Comparison of ENCODE assay signal across 2 cellular contexts in genomic region chr10:22620140-22620857, GRCh38.
A peak's percentile ranks its signal among the peaks of the same experiment; 100 is the strongest.
TF ChIP-seq lines count a peak whose summit lies in the region.

No MANE protein-coding gene starts in this region.

TF ChIP-seq in A549, 52 proteins besides CTCF, POLR2A, EP300 and RAD21 (continued from another document):
- peak; percentile 60; the same call in 1 of the 2 replicates for TF ChIP-seq MAX (IDR thresholded peaks at IDR 0.05)
- no peak for TF ChIP-seq POLR2AphosphoS2 (conservative IDR thresholded peaks at IDR 0.05; ENCODE audit: low read length)
- TF ChIP-seq RARB (CRISPR knock-in tag; IDR thresholded peaks at IDR 0.05), result no peak
- TF ChIP-seq NPAS2 (CRISPR knock-in tag; IDR thresholded peaks at IDR 0.05; ENCODE audit: borderline replicate concordance), result no peak
- TF ChIP-seq CHD2 (IDR thresholded peaks at IDR 0.05; ENCODE audit: low read length, partially characterized antibody), result no peak
- TF ChIP-seq, protein P1, sequence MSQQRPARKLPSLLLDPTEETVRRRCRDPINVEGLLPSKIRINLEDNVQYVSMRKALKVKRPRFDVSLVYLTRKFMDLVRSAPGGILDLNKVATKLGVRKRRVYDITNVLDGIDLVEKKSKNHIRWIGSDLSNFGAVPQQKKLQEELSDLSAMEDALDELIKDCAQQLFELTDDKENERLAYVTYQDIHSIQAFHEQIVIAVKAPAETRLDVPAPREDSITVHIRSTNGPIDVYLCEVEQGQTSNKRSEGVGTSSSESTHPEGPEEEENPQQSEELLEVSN (IDR thresholded peaks at IDR 0.05; ENCODE audit: borderline replicate concordance, low read depth), result no peak
- no peak for TF ChIP-seq EHF (CRISPR knock-in tag; IDR thresholded peaks at IDR 0.05)
- TF ChIP-seq HOXB13 (CRISPR knock-in tag; IDR thresholded peaks at IDR 0.05; ENCODE audit: low read depth), result no peak
- TF ChIP-seq HOXB5 (CRISPR knock-in tag; IDR thresholded peaks at IDR 0.05), result no peak
- TF ChIP-seq BCL3 (IDR thresholded peaks at IDR 0.05), result no peak
- TF ChIP-seq FOXS1 (CRISPR knock-in tag; IDR thresholded peaks at IDR 0.05), result peak; percentile 88; the same call in 1 of the 2 replicates
- 0 out of 2 replicates have a peak, but pooled peaks have one; percentile 18 for TF ChIP-seq PBX3 (IDR thresholded peaks at IDR 0.05)
- no peak for TF ChIP-seq CBX8 (IDR thresholded peaks at IDR 0.05)
- peak; percentile 56 for TF ChIP-seq FOSL2 (IDR thresholded peaks at IDR 0.05)
- peak; percentile 74 for TF ChIP-seq FOSL2 (CRISPR knock-in tag; IDR thresholded peaks at IDR 0.05)
- TF ChIP-seq RFX5 (IDR thresholded peaks at IDR 0.05), result no peak
- no peak for TF ChIP-seq RNF2 (IDR thresholded peaks at IDR 0.05; ENCODE audit: borderline replicate concordance, low read depth)
- no peak for TF ChIP-seq MAZ (IDR thresholded peaks at IDR 0.05; ENCODE audit: borderline replicate concordance, low read depth, low read length)
- TF ChIP-seq, protein P2, sequence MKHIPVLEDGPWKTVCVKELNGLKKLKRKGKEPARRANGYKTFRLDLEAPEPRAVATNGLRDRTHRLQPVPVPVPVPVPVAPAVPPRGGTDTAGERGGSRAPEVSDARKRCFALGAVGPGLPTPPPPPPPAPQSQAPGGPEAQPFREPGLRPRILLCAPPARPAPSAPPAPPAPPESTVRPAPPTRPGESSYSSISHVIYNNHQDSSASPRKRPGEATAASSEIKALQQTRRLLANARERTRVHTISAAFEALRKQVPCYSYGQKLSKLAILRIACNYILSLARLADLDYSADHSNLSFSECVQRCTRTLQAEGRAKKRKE (CRISPR knock-in tag; IDR thresholded peaks at IDR 0.05; ENCODE audit: low read depth), result 0 out of 2 replicates have a peak, but pooled peaks have one; percentile 34
- TF ChIP-seq TFCP2L1 (CRISPR knock-in tag; IDR thresholded peaks at IDR 0.05), result no peak
- TF ChIP-seq HOXA7 (CRISPR knock-in tag; IDR thresholded peaks at IDR 0.05), result no peak
- TF ChIP-seq GATA3 (IDR thresholded peaks at IDR 0.05; ENCODE audit: borderline replicate concordance), result peak; percentile 51; the same call in 1 of the 2 replicates
- TF ChIP-seq BHLHE40 (IDR thresholded peaks at IDR 0.05; ENCODE audit: low read depth, low read length), result no peak
- TF ChIP-seq HMGXB4 (CRISPR knock-in tag; IDR thresholded peaks at IDR 0.05; ENCODE audit: borderline replicate concordance), result no peak
- no peak for TF ChIP-seq HDAC2 (IDR thresholded peaks at IDR 0.05)
- no peak for TF ChIP-seq CBX2 (IDR thresholded peaks at IDR 0.05; ENCODE audit: borderline replicate concordance, low read depth)
- TF ChIP-seq HEYL (CRISPR knock-in tag; IDR thresholded peaks at IDR 0.05), result no peak
- TF ChIP-seq EHMT2 (IDR thresholded peaks at IDR 0.05; ENCODE audit: low read depth), result no peak

TF ChIP-seq in GM12878, 131 proteins besides CTCF, POLR2A, EP300 and RAD21 (continued from another document):
- TF ChIP-seq, protein P3, sequence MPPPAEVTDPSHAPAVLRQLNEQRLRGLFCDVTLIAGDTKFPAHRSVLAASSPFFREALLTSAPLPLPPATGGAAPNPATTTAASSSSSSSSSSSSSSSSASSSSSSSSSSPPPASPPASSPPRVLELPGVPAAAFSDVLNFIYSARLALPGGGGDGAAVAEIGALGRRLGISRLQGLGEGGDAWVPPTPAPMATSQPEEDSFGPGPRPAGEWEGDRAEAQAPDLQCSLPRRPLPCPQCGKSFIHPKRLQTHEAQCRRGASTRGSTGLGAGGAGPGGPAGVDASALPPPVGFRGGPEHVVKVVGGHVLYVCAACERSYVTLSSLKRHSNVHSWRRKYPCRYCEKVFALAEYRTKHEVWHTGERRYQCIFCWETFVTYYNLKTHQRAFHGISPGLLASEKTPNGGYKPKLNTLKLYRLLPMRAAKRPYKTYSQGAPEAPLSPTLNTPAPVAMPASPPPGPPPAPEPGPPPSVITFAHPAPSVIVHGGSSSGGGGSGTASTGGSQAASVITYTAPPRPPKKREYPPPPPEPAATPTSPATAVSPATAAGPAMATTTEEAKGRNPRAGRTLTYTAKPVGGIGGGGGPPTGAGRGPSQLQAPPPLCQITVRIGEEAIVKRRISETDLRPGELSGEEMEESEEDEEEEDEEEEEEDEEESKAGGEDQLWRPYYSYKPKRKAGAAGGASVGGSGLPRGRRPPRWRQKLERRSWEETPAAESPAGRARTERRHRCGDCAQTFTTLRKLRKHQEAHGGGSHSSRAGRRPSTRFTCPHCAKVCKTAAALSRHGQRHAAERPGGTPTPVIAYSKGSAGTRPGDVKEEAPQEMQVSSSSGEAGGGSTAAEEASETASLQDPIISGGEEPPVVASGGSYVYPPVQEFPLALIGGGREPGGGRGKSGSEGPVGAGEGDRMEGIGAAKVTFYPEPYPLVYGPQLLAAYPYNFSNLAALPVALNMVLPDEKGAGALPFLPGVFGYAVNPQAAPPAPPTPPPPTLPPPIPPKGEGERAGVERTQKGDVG (CRISPR knock-in tag; IDR thresholded peaks at IDR 0.05), result no peak
- TF ChIP-seq BCL11A (IDR thresholded peaks at IDR 0.05; ENCODE audit: low read depth, low read length) (no peak), EED (IDR thresholded peaks at IDR 0.05; ENCODE audit: low read depth) (peak; percentile 32; the same call in 1 of the 2 replicates), RBBP5 (conservative IDR thresholded peaks at IDR 0.05) (no peak), ESRRA (IDR thresholded peaks at IDR 0.05; ENCODE audit: low read length) (no peak), E2F8 (IDR thresholded peaks at IDR 0.05; ENCODE audit: low read depth, partially characterized antibody) (no peak), POU2F2 (IDR thresholded peaks at IDR 0.05; ENCODE audit: borderline replicate concordance, low read depth, low read length) (no peak), SMAD1 (IDR thresholded peaks at IDR 0.05; ENCODE audit: low read depth, partially characterized antibody) (no peak), MEF2A (IDR thresholded peaks at IDR 0.05; ENCODE audit: insufficient read depth, low read depth, low read length) (no peak), CREM (IDR thresholded peaks at IDR 0.05; ENCODE audit: low read depth) (peak; percentile 58), NRF1 (conservative IDR thresholded peaks at IDR 0.05; ENCODE audit: low read depth, low read length) (no peak)
TF ChIP-seq in GM12878: peak in this region for 2.
